ENCODE assay signal across 12 cellular contexts in genomic region chr12:131989021-131989420, GRCh38.
"Had no signal": no experiment of that assay in that cellular context is flagged by ENCODE, and none has a peak within 500 bp of the region (broad histone marks: within the 10 kb centered on the region; RNA-seq: fewer than 3 reads in every experiment).

No MANE protein-coding gene starts in this region.

- H3K27ac ChIP-seq: cardiac muscle cell, left lung, sigmoid colon, upper lobe of right lung had no signal

- ATAC-seq: left lung; natural killer cell treated with Interleukin-12 subunit alpha and Interleukin-12 subunit beta and Interleukin-15 and Interleukin-18, amount 100 ng/mL, for 72 hours; upper lobe of right lung had no signal

- H3K4me1 ChIP-seq: sigmoid colon, upper lobe of right lung had no signal

- H3K4me3 Mint-ChIP-seq: natural killer cell treated with Interleukin-12 subunit alpha and Interleukin-12 subunit beta and Interleukin-15 and Interleukin-18, amount 100 ng/mL, for 72 hours had no signal

- DNase-seq: activated CD4-positive, alpha-beta T cell treated with anti-CD3 and anti-CD28 coated beads, Interleukin-2, amount 50 U/mL, for 1 hour; activated CD4-positive, CD25-positive, alpha-beta regulatory T cell; cortex of kidney; left lung; sigmoid colon; stimulated activated CD4-positive, alpha-beta T cell treated with anti-CD3 and anti-CD28 coated beads, Interleukin-12 subunit alpha, Interleukin-12 subunit beta, amount 100 ng/mL, for 4 hours; stimulated activated CD4-positive, alpha-beta T cell treated with anti-CD3 and anti-CD28 coated beads, Interleukin-2, amount 100 ng/mL, for 48 hours; stimulated activated naive CD4-positive, alpha-beta T cell treated with Interleukin-2 at 50 U/mL for 16 hours; T-helper 2 cell; upper lobe of right lung had no signal

- H3K27me3 ChIP-seq: cardiac muscle cell, left lung, sigmoid colon, upper lobe of right lung had no signal

- H3K4me3 ChIP-seq: cardiac muscle cell, left lung, sigmoid colon, upper lobe of right lung had no signal

- H3K27ac Mint-ChIP-seq: natural killer cell treated with Interleukin-12 subunit alpha and Interleukin-12 subunit beta and Interleukin-15 and Interleukin-18, amount 100 ng/mL, for 72 hours had no signal

- H3K27me3 Mint-ChIP-seq: natural killer cell treated with Interleukin-12 subunit alpha and Interleukin-12 subunit beta and Interleukin-15 and Interleukin-18, amount 100 ng/mL, for 72 hours had no signal

- H3K9me3 ChIP-seq: left lung, sigmoid colon, upper lobe of right lung had no signal

- H3K9me3 Mint-ChIP-seq: natural killer cell treated with Interleukin-12 subunit alpha and Interleukin-12 subunit beta and Interleukin-15 and Interleukin-18, amount 100 ng/mL, for 72 hours had no signal
